15 cellular contexts compared by ENCODE assay signal in the genomic region with DNA sequence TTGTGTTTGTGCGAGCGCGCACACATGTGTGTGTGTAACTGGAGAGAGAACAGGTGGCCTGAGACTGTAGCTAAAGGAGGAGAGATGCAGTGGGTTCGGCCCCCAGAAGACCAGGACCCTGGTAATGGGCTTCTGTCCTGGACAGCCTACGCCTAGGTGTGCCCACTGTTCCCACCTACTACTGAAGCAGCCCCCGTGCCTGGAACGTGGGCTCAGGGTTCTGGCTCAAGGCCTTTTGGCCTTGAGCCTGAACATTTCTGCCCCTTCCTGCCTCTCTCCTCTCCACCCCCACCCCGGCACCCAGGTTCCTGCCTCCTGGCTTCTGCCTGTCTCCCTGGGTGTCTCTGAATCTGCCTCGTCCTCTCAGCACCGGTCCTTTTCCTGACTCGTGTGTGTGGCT. TPM values are rescaled to one million over a fixed set of nuclear protein-coding genes. Genes with fewer than 3 reads are reported as not detected.
DNase-seq lines count a peak whose midpoint lies in the region; ATAC-seq, FAIRE-seq and TF ChIP-seq lines count a peak whose summit lies in the region.
"Had no signal": no experiment of that assay in that cellular context is flagged by ENCODE, and none has a peak within 500 bp of the region (broad histone marks: within the 10 kb centered on the region; RNA-seq: fewer than 3 reads in every experiment).

No MANE protein-coding gene starts in this region.

- CTCF ChIA-PET in naive thymus-derived CD4-positive, alpha-beta T cell (lab: Charles Lee): interaction anchor here (1.2 to 5.3 kb wide), 8 partner anchors 10 to 91 kb away, joined by 4 to 156 read pairs (median 6); a partner anchor contains a TSS
- CTCF ChIA-PET in mammary epithelial cell (lab: Charles Lee; ENCODE audit: low non-redundant PET): interaction anchor here (0.7 to 1.3 kb wide), 2 partner anchors 15 to 213 kb away, joined by 3 to 4 read pairs; a partner anchor contains a TSS

- DNase-seq in activated naive CD8-positive, alpha-beta T cell treated with anti-CD3 and anti-CD28 coated beads, Interleukin-2, amount 10 ng/mL, durations not matched to agents 7 days and 5 days: no peak
- DNase-seq in activated naive CD8-positive, alpha-beta T cell treated with anti-CD3 and anti-CD28 coated beads for 36 hours: no peak
- DNase-seq in astrocyte (ENCODE audit: low read depth) (no peak), mammary epithelial cell (no peak), NCI-H1092 (lab: John Stamatoyannopoulos, UW) (no peak), HK-2 (ENCODE audit: unreplicated experiment) (no peak)
- DNase-seq in naive thymus-derived CD4-positive, alpha-beta T cell: no peak
- no peak for DNase-seq in activated CD4-positive, CD25-positive, alpha-beta regulatory T cell treated with anti-CD3 and anti-CD28 coated beads, Interleukin-2, amount 50 U/mL, for 72 hours
- DNase-seq: activated T-cell treated with anti-CD3 and anti-CD28 coated beads, Interleukin-2, amount 50 U/mL, for 4 hours had no signal

- H3K4me3 Mint-ChIP-seq in activated naive CD8-positive, alpha-beta T cell treated with anti-CD3 and anti-CD28 coated beads, Interleukin-2, amount 10 ng/mL, durations not matched to agents 7 days and 5 days: peak overlapping the region; percentile 72
- no peak overlapping the region for H3K4me3 Mint-ChIP-seq in activated naive CD8-positive, alpha-beta T cell treated with anti-CD3 and anti-CD28 coated beads for 36 hours
- peak overlapping the region; percentile 70 for H3K4me3 Mint-ChIP-seq in astrocyte (ENCODE audit: unreplicated experiment)
- peak overlapping the region in 9 of 10 donors; percentile 25 to 84 (median 64) for H3K4me3 Mint-ChIP-seq in naive thymus-derived CD4-positive, alpha-beta T cell

- peaks cover 60% of the 10 kb centered on the region for H3K27me3 Mint-ChIP-seq in activated naive CD8-positive, alpha-beta T cell treated with anti-CD3 and anti-CD28 coated beads, Interleukin-2, amount 10 ng/mL, durations not matched to agents 7 days and 5 days
- peaks cover 62% of the 10 kb centered on the region for H3K27me3 Mint-ChIP-seq in activated naive CD8-positive, alpha-beta T cell treated with anti-CD3 and anti-CD28 coated beads for 36 hours
- peaks cover 33% of the 10 kb centered on the region for H3K27me3 Mint-ChIP-seq in astrocyte (ENCODE audit: low read depth, unreplicated experiment)
- peaks cover 56 to 63% (median 59%) of the 10 kb centered on the region in 5 donors for H3K27me3 Mint-ChIP-seq in naive thymus-derived CD4-positive, alpha-beta T cell

- H3K27me3 ChIP-seq in astrocyte (ENCODE audit: insufficient read depth, low read length) (peaks cover 45% of the 10 kb centered on the region), mammary epithelial cell (ENCODE audit: insufficient read depth, low read length) (peaks cover 11% of the 10 kb centered on the region)
- H3K27me3 ChIP-seq in naive thymus-derived CD4-positive, alpha-beta T cell (ENCODE audit: control insufficient read depth in 2 of 2, insufficient read depth in 2 of 2, low read length in 2 of 2): peaks cover 9 to 58% of the 10 kb centered on the region in 2 donors

- TF ChIP-seq CTCF in astrocyte (IDR thresholded peaks at IDR 0.05; ENCODE audit: insufficient read depth, low read depth, low read length): no peak
- TF ChIP-seq CTCF in mammary epithelial cell (conservative IDR thresholded peaks at IDR 0.05 in 1 of 2, IDR thresholded peaks at IDR 0.05 in 1 of 2; ENCODE audit: extremely low read depth in 1 of 2, insufficient read depth in 1 of 2, low read depth in 1 of 2, low read length in 2 of 2): no peak

- H3K27ac ChIP-seq in astrocyte (ENCODE audit: low read depth, low read length) (no peak overlapping the region), mammary epithelial cell (ENCODE audit: insufficient read depth, low read depth, low read length) (no peak overlapping the region)
- H3K27ac ChIP-seq in naive thymus-derived CD4-positive, alpha-beta T cell (ENCODE audit: low read depth, low read length): no peak overlapping the region
- H3K27ac ChIP-seq: adrenal gland, VCaP had no signal

- H3K4me1 ChIP-seq in astrocyte (ENCODE audit: insufficient read depth, low read length): peaks cover 11% of the 10 kb centered on the region
- H3K4me1 ChIP-seq in naive thymus-derived CD4-positive, alpha-beta T cell (ENCODE audit: control insufficient read depth in 2 of 2, insufficient read depth in 2 of 2, low read length in 2 of 2): peaks cover 27 to 34% of the 10 kb centered on the region in 2 donors
- H3K4me1 ChIP-seq in mammary epithelial cell (ENCODE audit: insufficient read depth, low read length): peaks cover 15% of the 10 kb centered on the region

- H3K9me3 ChIP-seq in astrocyte (ENCODE audit: insufficient read depth, low read depth, low read length): peaks cover 3% of the 10 kb centered on the region
- no peaks in the 10 kb centered on the region for H3K9me3 ChIP-seq in naive thymus-derived CD4-positive, alpha-beta T cell (ENCODE audit: control insufficient read depth in 2 of 3, low read length in 3 of 3)
- no peaks in the 10 kb centered on the region for H3K9me3 ChIP-seq in mammary epithelial cell (replicated peaks; ENCODE audit: insufficient read depth, low read length)
- H3K9me3 ChIP-seq: adrenal gland had no signal

- H3K4me1 Mint-ChIP-seq in activated naive CD8-positive, alpha-beta T cell treated with anti-CD3 and anti-CD28 coated beads, Interleukin-2, amount 10 ng/mL, durations not matched to agents 7 days and 5 days: peaks cover 32% of the 10 kb centered on the region
- peaks cover 24% of the 10 kb centered on the region for H3K4me1 Mint-ChIP-seq in activated naive CD8-positive, alpha-beta T cell treated with anti-CD3 and anti-CD28 coated beads for 36 hours
- peaks cover 40% of the 10 kb centered on the region for H3K4me1 Mint-ChIP-seq in astrocyte (ENCODE audit: low read depth, unreplicated experiment)
- H3K4me1 Mint-ChIP-seq in naive thymus-derived CD4-positive, alpha-beta T cell: peaks cover 28 to 51% (median 37%) of the 10 kb centered on the region in 7 donors

- H3K79me2 ChIP-seq in astrocyte (ENCODE audit: insufficient read depth, low read length) (no peaks in the 10 kb centered on the region), mammary epithelial cell (ENCODE audit: insufficient read depth, low read length) (no peaks in the 10 kb centered on the region)

- in situ Hi-C loops in mammary epithelial cell (cut with MboI; ENCODE audit: low sequenced_read_pairs in 2 of 2): no loop called here

- FAIRE-seq in astrocyte (lab: Jason Lieb, UNC): no peak
- FAIRE-seq: H54 had no signal

- intact Hi-C loops in naive thymus-derived CD4-positive, alpha-beta T cell (cut with micrococcal nuclease): no loop called here
- intact Hi-C loops in mammary epithelial cell (cut with micrococcal nuclease): no loop called here

- H4K20me1 ChIP-seq in astrocyte (ENCODE audit: insufficient read depth, low read length) (peaks cover 77% of the 10 kb centered on the region), mammary epithelial cell (ENCODE audit: insufficient read depth, low read length) (no peaks in the 10 kb centered on the region)

- H3K27ac Mint-ChIP-seq in activated naive CD8-positive, alpha-beta T cell treated with anti-CD3 and anti-CD28 coated beads, Interleukin-2, amount 10 ng/mL, durations not matched to agents 7 days and 5 days: no peak overlapping the region
- H3K27ac Mint-ChIP-seq in activated naive CD8-positive, alpha-beta T cell treated with anti-CD3 and anti-CD28 coated beads for 36 hours: no peak overlapping the region
- H3K27ac Mint-ChIP-seq in astrocyte (ENCODE audit: unreplicated experiment): peak overlapping the region; percentile 12
- H3K27ac Mint-ChIP-seq in naive thymus-derived CD4-positive, alpha-beta T cell: peak overlapping the region in 1 of 9 donors; percentile 39
- H3K27ac Mint-ChIP-seq: activated CD4-positive, alpha-beta memory T cell treated with anti-CD3 and anti-CD28 coated beads, Interleukin-2, amount 10 ng/mL, durations not matched to agents 7 days and 5 days had no signal

- no TSS peak for BruUV-seq in mammary epithelial cell (replicated peaks; lab: Mats Ljungman, UMichigan)

- 43% methylated on average over 8 of the region's 11 CpGs for WGBS in mammary epithelial cell (ENCODE audit: low coverage, missing lambda C conversion rate)

- no peak overlapping the region for H3K4me2 ChIP-seq in astrocyte (ENCODE audit: low read length)
- H3K4me2 ChIP-seq in mammary epithelial cell (ENCODE audit: insufficient read depth, low read depth, low read length): no peak overlapping the region

- ATAC-seq in activated naive CD8-positive, alpha-beta T cell treated with anti-CD3 and anti-CD28 coated beads, Interleukin-2, amount 10 ng/mL, durations not matched to agents 7 days and 5 days (ENCODE audit: low read depth): no peak
- ATAC-seq in naive thymus-derived CD4-positive, alpha-beta T cell: no peak

- POLR2A ChIA-PET in activated naive CD8-positive, alpha-beta T cell treated with anti-CD3 and anti-CD28 coated beads, Interleukin-2, amount 10 ng/mL, durations not matched to agents 7 days and 5 days (lab: Charles Lee): interaction anchor here (1.0 to 4.1 kb wide), 2 partner anchors 14 to 25 kb away, joined by 3 to 57 read pairs; a partner anchor contains a TSS
- POLR2A ChIA-PET in naive thymus-derived CD4-positive, alpha-beta T cell (lab: Charles Lee): interaction anchor here (0.7 to 3.0 kb wide), 4 partner anchors 14 to 27 kb away, joined by 3 to 23 read pairs (median 14); a partner anchor contains a TSS

- dilution Hi-C loops in mammary epithelial cell (cut with HindIII; ENCODE audit: low sequenced_read_pairs): no loop called here

- H3K4me3 ChIP-seq in astrocyte (ENCODE audit: insufficient read depth, low read depth, low read length): no peak overlapping the region
- H3K4me3 ChIP-seq in naive thymus-derived CD4-positive, alpha-beta T cell (ENCODE audit: low read length): no peak overlapping the region
- no peak overlapping the region for H3K4me3 ChIP-seq in mammary epithelial cell (replicated peaks in 1 of 3; ENCODE audit: insufficient read depth in 1 of 3, low read depth in 2 of 3, low read length in 3 of 3)
- H3K4me3 ChIP-seq: adrenal gland had no signal

- no peaks in the 10 kb centered on the region for H3K9me3 Mint-ChIP-seq in activated naive CD8-positive, alpha-beta T cell treated with anti-CD3 and anti-CD28 coated beads, Interleukin-2, amount 10 ng/mL, durations not matched to agents 7 days and 5 days
- no peaks in the 10 kb centered on the region for H3K9me3 Mint-ChIP-seq in activated naive CD8-positive, alpha-beta T cell treated with anti-CD3 and anti-CD28 coated beads for 36 hours
- no peaks in the 10 kb centered on the region for H3K9me3 Mint-ChIP-seq in astrocyte (ENCODE audit: unreplicated experiment)
- H3K9me3 Mint-ChIP-seq in naive thymus-derived CD4-positive, alpha-beta T cell: peaks cover 0 to 2% (median 0%) of the 10 kb centered on the region in 11 donors
- H3K9me3 Mint-ChIP-seq: activated CD4-positive, alpha-beta memory T cell treated with anti-CD3 and anti-CD28 coated beads, Interleukin-2, amount 10 ng/mL, durations not matched to agents 7 days and 5 days; activated T-cell treated with anti-CD3 and anti-CD28 coated beads, Interleukin-2, amount 50 U/mL, for 4 hours had no signal

- H2AFZ ChIP-seq in astrocyte (ENCODE audit: low read depth, low read length): no peak overlapping the region
- H2AFZ ChIP-seq in mammary epithelial cell (ENCODE audit: low read depth, low read length): no peak overlapping the region

- H3K9ac ChIP-seq in astrocyte (ENCODE audit: low read length): no peak overlapping the region
- H3K9ac ChIP-seq in mammary epithelial cell (ENCODE audit: insufficient read depth, low read length): no peak overlapping the region

- H3K36me3 Mint-ChIP-seq in activated naive CD8-positive, alpha-beta T cell treated with anti-CD3 and anti-CD28 coated beads, Interleukin-2, amount 10 ng/mL, durations not matched to agents 7 days and 5 days: peaks cover 2% of the 10 kb centered on the region
- no peaks in the 10 kb centered on the region for H3K36me3 Mint-ChIP-seq in activated naive CD8-positive, alpha-beta T cell treated with anti-CD3 and anti-CD28 coated beads for 36 hours
- peaks cover 11% of the 10 kb centered on the region for H3K36me3 Mint-ChIP-seq in astrocyte (ENCODE audit: low read depth, unreplicated experiment)
- no peaks in the 10 kb centered on the region for H3K36me3 Mint-ChIP-seq in naive thymus-derived CD4-positive, alpha-beta T cell
- H3K36me3 Mint-ChIP-seq: CD4-positive, alpha-beta memory T cell had no signal

- H3K36me3 ChIP-seq in astrocyte (ENCODE audit: insufficient read depth, low read length) (no peaks in the 10 kb centered on the region), mammary epithelial cell (ENCODE audit: insufficient read depth, low read length) (no peaks in the 10 kb centered on the region)
- no peaks in the 10 kb centered on the region for H3K36me3 ChIP-seq in naive thymus-derived CD4-positive, alpha-beta T cell (ENCODE audit: control insufficient read depth in 2 of 3, insufficient read depth in 3 of 3, low read length in 3 of 3)

RNA-seq across cellular contexts. Expression of a gene that starts 1.5 kb away (rescaled TPM):
- 1 to 10 TPM; 1.7 to 2.4 TPM for total RNA-seq in activated naive CD8-positive, alpha-beta T cell treated with anti-CD3 and anti-CD28 coated beads, Interleukin-2, amount 10 ng/mL, durations not matched to agents 7 days and 5 days
- under 1 TPM; 0.19 to 0.26 TPM for total RNA-seq in activated naive CD8-positive, alpha-beta T cell treated with anti-CD3 and anti-CD28 coated beads for 36 hours
- total RNA-seq in astrocyte (14.5 and 22.3 TPM in 2 replicates), mammary epithelial cell (1 to 10 TPM in 1 of 2 donors, under 1 TPM in 1; 0.67 to 5.3 TPM)
- total RNA-seq in naive thymus-derived CD4-positive, alpha-beta T cell: under 1 TPM in 1 of 5 experiments, not detected in 4; 0.31 TPM
- not detected for polyA plus RNA-seq in naive thymus-derived CD4-positive, alpha-beta T cell
- 0.51 TPM for polyA plus RNA-seq in mammary epithelial cell
- 0.41 TPM for polyA minus RNA-seq in mammary epithelial cell
- total RNA-seq: CD4-positive, alpha-beta memory T cell; liver had no signal
- polyA plus RNA-seq: CD4-positive, alpha-beta memory T cell had no signal

RNA-seq across cellular contexts. Expression of a gene that starts 14.4 kb away (rescaled TPM):
- 100 to 1,000 TPM; 142 to 159 TPM for total RNA-seq in activated naive CD8-positive, alpha-beta T cell treated with anti-CD3 and anti-CD28 coated beads, Interleukin-2, amount 10 ng/mL, durations not matched to agents 7 days and 5 days
- 100 to 1,000 TPM; 517 to 532 TPM for total RNA-seq in activated naive CD8-positive, alpha-beta T cell treated with anti-CD3 and anti-CD28 coated beads for 36 hours
- total RNA-seq in astrocyte (197 and 217 TPM in 2 replicates), mammary epithelial cell (100 to 1,000 TPM; 266 to 337 TPM)
- 100 to 1,000 TPM in 1 of 5 experiments, 10 to 100 TPM in 4; 21.7 to 175 (median 36.1) TPM for total RNA-seq in naive thymus-derived CD4-positive, alpha-beta T cell
- 10 to 100 TPM; 29.7 to 40.4 TPM for polyA plus RNA-seq in naive thymus-derived CD4-positive, alpha-beta T cell
- 285 TPM for polyA plus RNA-seq in mammary epithelial cell
- polyA minus RNA-seq in mammary epithelial cell: 190 TPM

RNA-seq across cellular contexts. Expression of a gene that starts 35.9 kb away (rescaled TPM):
- total RNA-seq in activated naive CD8-positive, alpha-beta T cell treated with anti-CD3 and anti-CD28 coated beads, Interleukin-2, amount 10 ng/mL, durations not matched to agents 7 days and 5 days: 10 to 100 TPM; 10.7 to 11.4 TPM
- total RNA-seq in activated naive CD8-positive, alpha-beta T cell treated with anti-CD3 and anti-CD28 coated beads for 36 hours: 1 to 10 TPM; 2.0 to 2.6 TPM
- total RNA-seq in astrocyte: 0.75 and 0.82 TPM in 2 replicates
- total RNA-seq in naive thymus-derived CD4-positive, alpha-beta T cell: 1 to 10 TPM; 2.5 to 7.3 (median 5.6) TPM
- polyA plus RNA-seq in naive thymus-derived CD4-positive, alpha-beta T cell: not detected
- 1 to 10 TPM in 1 of 2 donors, under 1 TPM in 1; 0.50 to 1.2 TPM for total RNA-seq in mammary epithelial cell
- 0.35 TPM for polyA plus RNA-seq in mammary epithelial cell
- not detected for polyA minus RNA-seq in mammary epithelial cell
